In genomic region chr3:126654571-126655393, GRCh38 we compare ENCODE assay signal across 8 cellular contexts. TPM values are rescaled to one million over a fixed set of nuclear protein-coding genes. Genes with fewer than 3 reads are reported as not detected.
DNase-seq lines count a peak whose midpoint lies in the region; ATAC-seq and TF ChIP-seq lines count a peak whose summit lies in the region.

Gene TXNRD3, minus strand, starts transcription at chr3:126655124.

- H4K20me1 ChIP-seq in BLaER1 treated with 17β-estradiol and CSF1 and Interleukin-3, amounts not matched to agents 10 nM and 100 nM, result no peaks in the 10 kb centered on the region; a peak in 1 of 22 replicates

- H3K36me3 ChIP-seq in BLaER1 treated with 17β-estradiol and CSF1 and Interleukin-3, amounts not matched to agents 10 nM and 100 nM, result no peaks in the 10 kb centered on the region
- H3K36me3 ChIP-seq in HUES64 (ENCODE audit: insufficient read depth, low read length) (no peaks in the 10 kb centered on the region), gastroesophageal sphincter (no peaks in the 10 kb centered on the region), neuronal stem cell (replicated peaks in 1 of 2; ENCODE audit: control insufficient read depth in 2 of 2, insufficient read depth in 2 of 2, low read length in 2 of 2) (no peaks in the 10 kb centered on the region), stomach (no peaks in the 10 kb centered on the region)

- TF ChIP-seq POLR2A in gastroesophageal sphincter (IDR thresholded peaks at IDR 0.05) (peak; percentile 65 to 76), stomach (IDR thresholded peaks at IDR 0.05) (peak in 1 of 4 donors; percentile 29)

- no peak within 1 kb of the TSS for H2BK5ac ChIP-seq in neuronal stem cell (ENCODE audit: low read length)

- WGBS in HUES64, result under 1% methylated on average over 101 of the region's 102 CpGs
- WGBS in gastroesophageal sphincter (ENCODE audit: low coverage in 1 of 2), 2 donors, result 0% methylated on average over 1 to 7 of the region's 102 CpGs
- WGBS in neuronal stem cell (ENCODE audit: extremely low coverage in 2 of 2, insufficient read length in 2 of 2, insufficient replicate concordance in 1 of 2), 2 donors, result no CpG with 5 or more reads among the region's 102 CpGs
- 0 to 1% (median 1%) methylated on average over 15 to 102 of the region's 102 CpGs for WGBS in stomach, 5 donors

- peaks cover 12 to 24% (median 17%) of the 10 kb centered on the region in 11 experiments; a peak in 17 of 22 replicates for H3K9me3 ChIP-seq in BLaER1 treated with 17β-estradiol and CSF1 and Interleukin-3, amounts not matched to agents 10 nM and 100 nM (replicated peaks in 1 of 11)
- H3K9me3 ChIP-seq in HUES64 (ENCODE audit: insufficient read depth, low read depth, low read length), result no peaks in the 10 kb centered on the region
- H3K9me3 ChIP-seq in gastroesophageal sphincter, result no peaks in the 10 kb centered on the region
- peaks cover 2% of the 10 kb centered on the region in 2 donors for H3K9me3 ChIP-seq in neuronal stem cell (replicated peaks in 1 of 2; ENCODE audit: control insufficient read depth in 2 of 2, insufficient read depth in 1 of 2, low read depth in 1 of 2, low read length in 2 of 2)
- H3K9me3 ChIP-seq in stomach, result peaks cover 0 to 5% (median 0%) of the 10 kb centered on the region in 4 donors

- peaks cover 46 to 53% (median 50%) of the 10 kb centered on the region in 11 experiments for H3K27me3 ChIP-seq in BLaER1 treated with 17β-estradiol and CSF1 and Interleukin-3, amounts not matched to agents 10 nM and 100 nM
- H3K27me3 ChIP-seq in HUES64 (ENCODE audit: insufficient read depth, low read length) (peaks cover 46% of the 10 kb centered on the region), gastroesophageal sphincter (peaks cover 23% of the 10 kb centered on the region), neuronal stem cell (ENCODE audit: control insufficient read depth in 3 of 3, insufficient read depth in 3 of 3, low read depth in 1 of 3, low read length in 3 of 3) (peaks cover 0 to 6% (median 2%) of the 10 kb centered on the region in 3 experiments), stomach (peaks cover 0 to 21% (median 3%) of the 10 kb centered on the region in 3 donors)

- H3K9me3 Mint-ChIP-seq in activated naive CD4-positive, alpha-beta T cell treated with anti-CD3 and anti-CD28 coated beads for 36 hours, result no peaks in the 10 kb centered on the region

- H3K4me2 ChIP-seq in BLaER1 treated with 17β-estradiol and CSF1 and Interleukin-3, amounts not matched to agents 10 nM and 100 nM, result peak within 1 kb of the TSS; percentile 81 to 99 (median 96)
- H3K4me2 ChIP-seq in neuronal stem cell (ENCODE audit: insufficient read depth, low read length, poor library complexity, severe bottlenecking), result peak within 1 kb of the TSS; percentile 84

- H3K4ac ChIP-seq in neuronal stem cell (ENCODE audit: low read length), result no peak within 1 kb of the TSS

- H3K27me3 Mint-ChIP-seq in activated naive CD4-positive, alpha-beta T cell treated with anti-CD3 and anti-CD28 coated beads for 36 hours (ENCODE audit: low read depth), result peaks cover 2% of the 10 kb centered on the region

- H2AFZ ChIP-seq in neuronal stem cell (ENCODE audit: low read length), result peak within 1 kb of the TSS; percentile 97

- CTCF ChIA-PET in activated naive CD4-positive, alpha-beta T cell treated with anti-CD3 and anti-CD28 coated beads for 36 hours (lab: Charles Lee), result interaction anchor here (0.6 to 0.7 kb wide), 2 partner anchors 16 to 797 kb away, joined by 4 to 6 read pairs; no protein-coding TSS in a partner anchor

- no peak within 1 kb of the TSS for H4K91ac ChIP-seq in neuronal stem cell (ENCODE audit: low read depth, low read length, poor library complexity)

- no peak within 1 kb of the TSS for H2BK12ac ChIP-seq in neuronal stem cell (ENCODE audit: low read length)

- peak within 1 kb of the TSS; percentile 94 for H3K18ac ChIP-seq in neuronal stem cell (ENCODE audit: low read length)

- no peak within 1 kb of the TSS for H2AK5ac ChIP-seq in neuronal stem cell (ENCODE audit: low read depth, low read length)

- no peaks in the 10 kb centered on the region for H3K36me3 Mint-ChIP-seq in activated naive CD4-positive, alpha-beta T cell treated with anti-CD3 and anti-CD28 coated beads for 36 hours (ENCODE audit: low read depth)

- H3K27ac ChIP-seq in BLaER1 treated with 17β-estradiol and CSF1 and Interleukin-3, amounts not matched to agents 10 nM and 100 nM, result peak within 1 kb of the TSS in 4 of 11 experiments; percentile 24 to 54 (median 42); a peak in 7 of 22 replicates
- H3K27ac ChIP-seq in HUES64 (ENCODE audit: low read depth, low read length), result no peak within 1 kb of the TSS
- H3K27ac ChIP-seq in gastroesophageal sphincter, result peak within 1 kb of the TSS; percentile 41 to 91 (median 86)
- H3K27ac ChIP-seq in neuronal stem cell (replicated peaks; ENCODE audit: low read length), result no peak within 1 kb of the TSS
- peak within 1 kb of the TSS; percentile 71 to 92 (median 89) for H3K27ac ChIP-seq in stomach

- H3K4me1 Mint-ChIP-seq in activated naive CD4-positive, alpha-beta T cell treated with anti-CD3 and anti-CD28 coated beads for 36 hours (ENCODE audit: low read depth), result peaks cover 6% of the 10 kb centered on the region

- no peak within 1 kb of the TSS for H3K27ac Mint-ChIP-seq in activated naive CD4-positive, alpha-beta T cell treated with anti-CD3 and anti-CD28 coated beads for 36 hours

- H3K79me1 ChIP-seq in neuronal stem cell (ENCODE audit: low read depth, low read length), result no peaks in the 10 kb centered on the region

- H3K4me1 ChIP-seq in BLaER1 treated with 17β-estradiol and CSF1 and Interleukin-3, amounts not matched to agents 10 nM and 100 nM, result peaks cover 0 to 18% (median 9%) of the 10 kb centered on the region in 10 experiments; a peak in 13 of 20 replicates
- H3K4me1 ChIP-seq in HUES64 (ENCODE audit: insufficient read depth, low read length) (no peaks in the 10 kb centered on the region), gastroesophageal sphincter (peaks cover 0 to 16% (median 0%) of the 10 kb centered on the region in 3 donors), neuronal stem cell (ENCODE audit: control insufficient read depth in 2 of 2, insufficient read depth in 1 of 2, low read depth in 1 of 2, low read length in 2 of 2) (no peaks in the 10 kb centered on the region), stomach (peaks cover 0 to 27% (median 12%) of the 10 kb centered on the region in 4 donors)

- no peak within 1 kb of the TSS for H4K8ac ChIP-seq in neuronal stem cell (ENCODE audit: low read depth, low read length)

- H3K9ac ChIP-seq in BLaER1 treated with 17β-estradiol and CSF1 and Interleukin-3, amounts not matched to agents 10 nM and 100 nM, result peak within 1 kb of the TSS; percentile 26 to 82 (median 74)
- H3K9ac ChIP-seq in HUES64 (ENCODE audit: low read depth, low read length) (peak within 1 kb of the TSS; percentile 77), neuronal stem cell (ENCODE audit: low read depth, low read length, poor library complexity) (peak within 1 kb of the TSS; percentile 87)

- H3K4me3 ChIP-seq in BLaER1 treated with 17β-estradiol and CSF1 and Interleukin-3, amounts not matched to agents 10 nM and 100 nM, result peak within 1 kb of the TSS; percentile 58 to 75 (median 66)
- H3K4me3 ChIP-seq in HUES64 (ENCODE audit: low read length), result peak within 1 kb of the TSS; percentile 66
- H3K4me3 ChIP-seq in gastroesophageal sphincter, result peak within 1 kb of the TSS; percentile 58 to 84
- peak within 1 kb of the TSS; percentile 53 to 85 for H3K4me3 ChIP-seq in neuronal stem cell (ENCODE audit: low read length in 2 of 2)
- peak within 1 kb of the TSS; percentile 65 to 86 (median 78) for H3K4me3 ChIP-seq in stomach

- TF ChIP-seq EP300 in gastroesophageal sphincter (IDR thresholded peaks at IDR 0.05), result no peak
- no peak for TF ChIP-seq EP300 in stomach (IDR thresholded peaks at IDR 0.05)

- H3K14ac ChIP-seq in neuronal stem cell (ENCODE audit: low read length), result no peak within 1 kb of the TSS

- peak within 1 kb of the TSS; percentile 33 for H2BK15ac ChIP-seq in neuronal stem cell (ENCODE audit: low read length)

- ATAC-seq in gastroesophageal sphincter, result peak; percentile 92
- ATAC-seq in GM21515 (IDR thresholded peaks at IDR 0.05; ENCODE audit: unreplicated experiment), result no peak

- peak within 1 kb of the TSS; percentile 77 for H3K4me3 Mint-ChIP-seq in activated naive CD4-positive, alpha-beta T cell treated with anti-CD3 and anti-CD28 coated beads for 36 hours

- H2BK120ac ChIP-seq in neuronal stem cell (ENCODE audit: low read depth, low read length), result no peak within 1 kb of the TSS

- TF ChIP-seq CTCF in gastroesophageal sphincter (IDR thresholded peaks at IDR 0.05), result peak in 2 of 4 experiments; percentile 20 to 33
- TF ChIP-seq CTCF in stomach (IDR thresholded peaks at IDR 0.05), result peak in 1 of 7 experiments; percentile 15

- H3K23ac ChIP-seq in neuronal stem cell (ENCODE audit: low read depth, low read length, poor library complexity), result peak within 1 kb of the TSS; percentile 78

- intact Hi-C loops in activated naive CD4-positive, alpha-beta T cell treated with anti-CD3 and anti-CD28 coated beads for 36 hours (cut with micrococcal nuclease), result loop anchor here (1.0 to 2.0 kb wide), 2 partner anchors 130 to 179 kb away; partner anchors contain the start of genes CHST13 and ZXDC
- intact Hi-C loops in stomach (cut with DNase I; ENCODE audit: low total_unique reads), result no loop called here

- DNase-seq in RPMI7951 (ENCODE audit: low read depth) (peak; percentile 69), neuronal stem cell (ENCODE audit: low spot score) (peak; percentile 48), stomach (peak; percentile 89)
- DNase-seq in activated naive CD4-positive, alpha-beta T cell treated with anti-CD3 and anti-CD28 coated beads for 36 hours, result peak; percentile 80

RNA-seq across cellular contexts. Expression of gene TXNRD3, which starts in this region (rescaled TPM):
- polyA plus RNA-seq in HUES64 (2013, experiment 1 of 2), result 5.4 TPM
- polyA plus RNA-seq in HUES64 (2013, experiment 2 of 2), result 4.3 TPM
- total RNA-seq in RPMI7951 (2014; rRNA removed; shearing (Covaris generic)), result 6.0 and 7.8 TPM in 2 replicates
- total RNA-seq in activated naive CD4-positive, alpha-beta T cell treated with anti-CD3 and anti-CD28 coated beads for 36 hours, result 1 to 10 TPM; 3.1 to 4.6 TPM
- total RNA-seq in gastroesophageal sphincter, result 10 to 100 TPM; 14.3 to 24.7 (median 18.5) TPM
- 12.6 TPM for polyA plus RNA-seq in neuronal stem cell (2013, experiment 1 of 2)
- 12.6 TPM for polyA plus RNA-seq in neuronal stem cell (2013, experiment 2 of 2)
- 10 to 100 TPM in 4 of 5 donors, under 1 TPM in 1; 0.58 to 62.3 (median 19.1) TPM for total RNA-seq in stomach
- polyA plus RNA-seq in stomach, result 1 to 10 TPM; 3.8 to 6.6 (median 5.2) TPM

Comparison
In these comparisons a context has a peak if more than half of its experiments do, and no peak if none do; other contexts are left out.
1. H3K27ac ChIP-seq: peak in gastroesophageal sphincter (4 of 4) and stomach (5 of 5); none in HUES64 (single experiment) and neuronal stem cell (single experiment).
2. Peak in every context shown above with its lines, with median percentiles within 50 percentile points of each other: H3K4me3 ChIP-seq, H3K9ac ChIP-seq and DNase-seq.